In genomic region chr19:45439190-45439568, GRCh38 we compare ENCODE assay signal across 8 cellular contexts. TPM values are rescaled to one million over a fixed set of nuclear protein-coding genes. Genes with fewer than 3 reads are reported as not detected.
DNase-seq lines count a peak whose midpoint lies in the region; ATAC-seq and TF ChIP-seq lines count a peak whose summit lies in the region.

No MANE protein-coding gene starts in this region.

- ATAC-seq in gastrocnemius medialis (no peak), GM21528 (IDR thresholded peaks at IDR 0.05; ENCODE audit: low FRiP score, unreplicated experiment) (no peak)

- peak overlapping the region; percentile 94 for H3K27ac ChIP-seq in SJSA1
- H3K27ac ChIP-seq in esophagus squamous epithelium, result peak overlapping the region; percentile 72 to 97 (median 92)
- peak overlapping the region; percentile 89 to 98 (median 98) for H3K27ac ChIP-seq in gastrocnemius medialis

- no peaks in the 10 kb centered on the region for H3K27me3 ChIP-seq in SJSA1 (replicated peaks)
- no peaks in the 10 kb centered on the region for H3K27me3 ChIP-seq in esophagus squamous epithelium
- no peaks in the 10 kb centered on the region for H3K27me3 ChIP-seq in gastrocnemius medialis

- DNase-seq in GM12864 (ENCODE audit: low read depth) (no peak), SJSA1 (ENCODE audit: low read depth in 1 of 2, low spot score in 2 of 2) (no peak), esophagus squamous epithelium (lab: John Stamatoyannopoulos, UW) (no peak), gastrocnemius medialis (no peak), KBM-7 (no peak), islet precursor cell (no peak)
- no peak for DNase-seq in stimulated activated CD4-positive, alpha-beta T cell treated with anti-CD3 and anti-CD28 coated beads, Interleukin-1b, Interleukin-23, amount 100 ng/mL, for 48 hours

- 28 to 35% methylated on average over 10 of the region's 10 CpGs for WGBS in esophagus squamous epithelium, 2 donors

- H3K36me3 ChIP-seq in SJSA1 (no peaks in the 10 kb centered on the region), esophagus squamous epithelium (no peaks in the 10 kb centered on the region), gastrocnemius medialis (no peaks in the 10 kb centered on the region)

- in situ Hi-C loops in gastrocnemius medialis (cut with MboI; ENCODE audit: low sequenced_read_pairs in 4 of 4) (loop anchor here in 3 of 4 donors (5.0 kb wide), 2 partner anchors 38 to 43 kb away; no protein-coding TSS in a partner anchor), KBM-7 (cut with MboI; ENCODE audit: low pct_unique_long_range_greater_than_20kb, low sequenced_read_pairs) (no loop called here)

- H3K4me3 ChIP-seq in GM12864 (ENCODE audit: low read depth, low read length) (peak overlapping the region; percentile 66; the same call in 1 of the 2 replicates), SJSA1 (peak overlapping the region; percentile 76), esophagus squamous epithelium (peak overlapping the region; percentile 47 to 86 (median 72)), gastrocnemius medialis (peak overlapping the region; percentile 58 to 91 (median 66))

- intact Hi-C loops in esophagus squamous epithelium (cut with DNase I), result loop anchor here (2.0 kb wide), 1 partner anchor 40 kb away; no protein-coding TSS in a partner anchor
- intact Hi-C loops in gastrocnemius medialis (cut with DNase I; ENCODE audit: low total_unique reads), result loop anchor here (1.0 kb wide), 1 partner anchor 39 kb away; no protein-coding TSS in a partner anchor

- H3K9me3 ChIP-seq in SJSA1 (replicated peaks) (no peaks in the 10 kb centered on the region; the same call in 1 of the 2 replicates), esophagus squamous epithelium (no peaks in the 10 kb centered on the region), gastrocnemius medialis (no peaks in the 10 kb centered on the region)

- H3K4me1 ChIP-seq in SJSA1 (replicated peaks), result peaks cover 32% of the 10 kb centered on the region
- peaks cover 13 to 38% (median 14%) of the 10 kb centered on the region in 3 donors for H3K4me1 ChIP-seq in esophagus squamous epithelium
- peaks cover 7 to 17% of the 10 kb centered on the region in 2 donors for H3K4me1 ChIP-seq in gastrocnemius medialis

- TF ChIP-seq POLR2A in esophagus squamous epithelium (IDR thresholded peaks at IDR 0.05), result no peak
- TF ChIP-seq POLR2A in gastrocnemius medialis (IDR thresholded peaks at IDR 0.05), result no peak

- TF ChIP-seq CTCF in GM12864 (IDR thresholded peaks at IDR 0.05; ENCODE audit: low read depth, low read length, missing control alignments), result no peak
- TF ChIP-seq CTCF in esophagus squamous epithelium (IDR thresholded peaks at IDR 0.05), result no peak
- TF ChIP-seq CTCF in gastrocnemius medialis (IDR thresholded peaks at IDR 0.05 in 4 of 5, conservative IDR thresholded peaks at IDR 0.05 in 1 of 5), result no peak

RNA-seq across cellular contexts. Expression of gene ERCC1, which starts 15.5 kb away (rescaled TPM):
- total RNA-seq in SJSA1 (2014; rRNA removed; shearing (Covaris generic)), result 102 and 247 TPM in 2 replicates
- 10 to 100 TPM; 27.7 to 80.9 (median 48.5) TPM for total RNA-seq in esophagus squamous epithelium
- total RNA-seq in gastrocnemius medialis, result 100 to 1,000 TPM in 2 of 4 donors, 10 to 100 TPM in 2; 92.1 to 185 (median 103) TPM

RNA-seq across cellular contexts. Expression of gene FOSB, which starts 28.6 kb away (rescaled TPM):
- total RNA-seq in SJSA1 (2014; rRNA removed; shearing (Covaris generic)), result 1.1 TPM in 1 of 2 replicates, not detected in the other
- total RNA-seq in esophagus squamous epithelium (1 to 10 TPM; 1.7 to 4.6 (median 2.5) TPM), gastrocnemius medialis (1 to 10 TPM in 2 of 4 donors, under 1 TPM in 1, not detected in 1; 0.17 to 1.8 (median 1.6) TPM)

RNA-seq across cellular contexts. Expression of gene POLR1G, which starts 32.7 kb away (rescaled TPM):
- total RNA-seq in SJSA1 (2014; rRNA removed; shearing (Covaris generic)), result 10.5 and 25.5 TPM in 2 replicates
- total RNA-seq in esophagus squamous epithelium (10 to 100 TPM in 1 of 4 donors, 1 to 10 TPM in 3; 7.3 to 12.4 (median 9.8) TPM), gastrocnemius medialis (1 to 10 TPM; 5.1 to 8.3 (median 5.8) TPM)

RNA-seq across cellular contexts. Expression of gene PPP1R13L, which starts 34.3 kb away (rescaled TPM):
- total RNA-seq in SJSA1 (2014; rRNA removed; shearing (Covaris generic)), result 5.1 and 5.6 TPM in 2 replicates
- total RNA-seq in esophagus squamous epithelium, result 100 to 1,000 TPM in 2 of 4 donors, 10 to 100 TPM in 2; 53.1 to 166 (median 87.8) TPM
- total RNA-seq in gastrocnemius medialis, result 1 to 10 TPM; 1.1 to 6.9 (median 1.5) TPM

RNA-seq across cellular contexts. Expression of gene RTN2, which starts 57.7 kb away (rescaled TPM):
- total RNA-seq in SJSA1 (2014; rRNA removed; shearing (Covaris generic)), result 5.1 and 7.5 TPM in 2 replicates
- 1 to 10 TPM; 1.9 to 7.2 (median 4.2) TPM for total RNA-seq in esophagus squamous epithelium
- 100 to 1,000 TPM in 2 of 4 donors, 10 to 100 TPM in 2; 51.8 to 140 (median 101) TPM for total RNA-seq in gastrocnemius medialis
